In the genomic region with DNA sequence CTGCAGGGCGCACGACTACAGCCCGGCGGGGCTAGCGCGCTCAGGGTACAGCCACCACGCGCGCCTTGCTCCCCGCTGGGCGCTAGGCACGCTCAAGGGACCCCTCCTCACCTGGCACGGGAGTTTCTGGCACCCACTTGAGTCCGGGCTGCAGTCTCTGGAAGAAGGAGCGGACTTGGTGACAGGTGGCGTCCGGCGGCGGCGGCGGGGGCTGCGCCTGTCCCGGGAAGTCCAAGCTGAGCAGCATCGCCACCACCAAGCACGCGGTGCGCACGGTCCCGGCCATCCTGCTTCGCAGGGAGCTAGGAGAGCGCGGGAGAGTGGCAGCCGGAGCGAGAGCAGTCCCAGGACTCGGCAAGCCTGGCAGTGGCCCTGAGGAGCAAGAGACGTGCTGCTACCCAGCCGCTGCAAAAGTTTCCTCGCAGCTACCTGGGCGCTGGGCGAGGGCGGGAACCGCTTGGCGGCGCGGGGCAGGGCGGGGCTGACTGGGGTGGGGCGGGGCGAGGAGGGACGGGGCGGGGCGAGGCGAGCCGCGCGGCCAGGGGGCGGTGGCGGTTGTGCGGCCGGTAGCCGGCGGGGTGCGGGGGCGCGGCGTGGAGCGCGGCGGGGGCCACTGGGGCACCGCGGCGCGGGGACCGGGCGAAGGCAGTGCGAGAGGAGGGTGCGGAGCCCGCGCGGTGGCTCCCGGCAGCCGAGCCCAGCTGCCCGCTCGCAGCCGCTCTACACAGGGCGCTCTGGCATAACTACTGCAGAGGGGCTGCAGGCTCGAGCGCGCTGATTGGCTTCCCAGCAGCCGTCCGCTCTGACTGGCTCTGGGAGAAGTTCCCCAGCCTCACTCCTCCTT, we compare ENCODE assay signal across 8 cellular contexts. TPM values are rescaled to one million over a fixed set of nuclear protein-coding genes. Genes with fewer than 3 reads are reported as not detected.
A peak's percentile ranks its signal among the peaks of the same experiment; 100 is the strongest.
DNase-seq lines count a peak whose midpoint lies in the region; ATAC-seq lines count a peak whose summit lies in the region.

GPC3 (minus strand) TSS at position 431 of the 844 bp plus-strand sequence.

- H3K27ac Mint-ChIP-seq in effector memory CD8-positive, alpha-beta T cell, result no peak within 1 kb of the TSS

- peaks cover 28 to 53% of the 10 kb centered on the region in 2 donors for H3K27me3 Mint-ChIP-seq in effector memory CD8-positive, alpha-beta T cell

- peak; percentile 67 for DNase-seq in NCI-H1694 treated with DMSO at 0.1 percent for 48 hours (lab: John Stamatoyannopoulos, UW)
- peak; percentile 25 to 31 for DNase-seq in activated CD4-positive, alpha-beta T cell treated with anti-CD3 and anti-CD28 coated beads, Interleukin-2, amount 50 U/mL, for 48 hours
- peak in 1 of 3 experiments; percentile 1 for DNase-seq in effector memory CD8-positive, alpha-beta T cell
- DNase-seq in stimulated activated naive CD4-positive, alpha-beta T cell treated with Interleukin-2 at 50 U/mL for 16 hours (lab: John Stamatoyannopoulos, UW), result peak; percentile 5

- H3K4me3 ChIP-seq in mesodermal cell (ENCODE audit: extremely low read depth, insufficient read depth, low read length, poor library complexity, severe bottlenecking), result peak within 1 kb of the TSS; percentile 32

- H3K4me1 ChIP-seq in mesodermal cell (ENCODE audit: control insufficient read depth, insufficient read depth, low read length, poor library complexity, severe bottlenecking), result peaks cover 9% of the 10 kb centered on the region

- ATAC-seq in GM19395 (IDR thresholded peaks at IDR 0.05; ENCODE audit: unreplicated experiment) (peak; percentile 66), GM21717 (IDR thresholded peaks at IDR 0.05; ENCODE audit: unreplicated experiment) (no peak), GM19324 (IDR thresholded peaks at IDR 0.05; ENCODE audit: low FRiP score, unreplicated experiment) (no peak)
- peak; percentile 78 for ATAC-seq in effector memory CD8-positive, alpha-beta T cell (replicated peaks)

- no peaks in the 10 kb centered on the region for H3K36me3 ChIP-seq in mesodermal cell (ENCODE audit: control insufficient read depth, insufficient read depth, low read length)

- H3K9me3 ChIP-seq in mesodermal cell (ENCODE audit: control insufficient read depth, low read length), result no peaks in the 10 kb centered on the region

- no peaks in the 10 kb centered on the region for H3K36me3 Mint-ChIP-seq in effector memory CD8-positive, alpha-beta T cell (ENCODE audit: insufficient read depth)

- H3K4me3 Mint-ChIP-seq in effector memory CD8-positive, alpha-beta T cell, result peak within 1 kb of the TSS; percentile 41 to 64

- H3K4me1 Mint-ChIP-seq in effector memory CD8-positive, alpha-beta T cell (ENCODE audit: low read depth in 2 of 2), result peaks cover 0 to 2% of the 10 kb centered on the region in 2 donors

- H3K27ac ChIP-seq in mesodermal cell (ENCODE audit: low read depth, low read length, severe bottlenecking), result no peak within 1 kb of the TSS

- no peaks in the 10 kb centered on the region for H3K9me3 Mint-ChIP-seq in effector memory CD8-positive, alpha-beta T cell

- WGBS in mesodermal cell (ENCODE audit: insufficient coverage in 2 of 2), 2 experiments, result 1 to 2% methylated on average over 9 to 27 of the region's 90 CpGs

RNA-seq across cellular contexts. Expression of gene GPC3, which starts in this region (rescaled TPM):
- 63.7 TPM for polyA plus RNA-seq in mesodermal cell (2013, experiment 1 of 2)
- polyA plus RNA-seq in mesodermal cell (2013, experiment 2 of 2), result 72.7 TPM

Comparison
In these comparisons a context has a peak if more than half of its experiments do, and no peak if none do; other contexts are left out.
1. ATAC-seq: peak in GM19395 (single experiment) and effector memory CD8-positive, alpha-beta T cell (single experiment); none in GM21717 (single experiment) and GM19324 (single experiment).